16 cellular contexts compared by ENCODE assay signal in the genomic region with DNA sequence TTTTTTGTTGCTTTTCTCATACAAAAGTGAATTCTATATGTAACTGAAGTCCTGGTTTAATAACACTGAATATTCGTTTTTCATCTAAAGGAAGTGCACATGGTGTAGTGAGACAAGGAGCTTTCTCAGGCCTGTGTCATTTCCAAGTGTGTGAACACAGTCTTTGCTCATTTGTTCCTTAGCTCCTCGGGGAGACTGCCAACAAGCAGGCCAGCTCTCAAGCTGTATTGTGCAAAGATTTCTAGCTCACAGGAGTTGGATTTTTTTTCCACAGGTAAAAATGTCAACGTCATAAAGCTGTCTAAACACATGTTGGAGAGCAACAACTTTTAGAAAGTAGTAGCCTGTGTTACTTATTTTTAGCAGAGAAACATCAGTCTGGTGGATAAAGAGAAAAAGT.
A peak's percentile ranks its signal among the peaks of the same experiment; 100 is the strongest.
DNase-seq lines count a peak whose midpoint lies in the region; ATAC-seq and TF ChIP-seq lines count a peak whose summit lies in the region.
"Had no signal": no experiment of that assay in that cellular context is flagged by ENCODE, and none has a peak within 500 bp of the region (broad histone marks: within the 10 kb centered on the region; RNA-seq: fewer than 3 reads in every experiment).

No MANE protein-coding gene starts in this region.

- no peak overlapping the region for H3K27ac ChIP-seq in CD4-positive, CD25-positive, alpha-beta regulatory T cell (ENCODE audit: insufficient read depth, low read length, poor library complexity, severe bottlenecking)
- H3K27ac ChIP-seq: ovary had no signal

- no peak for DNase-seq in CD4-positive, CD25-positive, alpha-beta regulatory T cell
- DNase-seq in NCI-H82 (lab: John Stamatoyannopoulos, UW) (peak; percentile 52), epithelial cell of esophagus (ENCODE audit: low read depth) (peak; percentile 25), NCI-H1092 (lab: John Stamatoyannopoulos, UW) (no peak), H4 (ENCODE audit: low spot score) (no peak), GM19238 (ENCODE audit: insufficient read length, low spot score) (no peak)
- DNase-seq: activated CD4-positive, alpha-beta T cell treated with anti-CD3 and anti-CD28 coated beads for 48 hours; activated effector memory CD4-positive, alpha-beta T cell treated with Interleukin-2 at 50 U/mL for 16 hours; CD8-positive, alpha-beta T cell; left colon; NCI-H1436 treated with DMSO at 0.1 percent for 48 hours; ovary; stimulated activated naive CD4-positive, alpha-beta T cell treated with Interleukin-2 at 50 U/mL for 16 hours had no signal

- H3K36me3 ChIP-seq in CD4-positive, CD25-positive, alpha-beta regulatory T cell (ENCODE audit: control insufficient read depth, insufficient read depth, low read length) = no peaks in the 10 kb centered on the region
- H3K36me3 ChIP-seq in neuron (ENCODE audit: insufficient read depth, low read length) = no peaks in the 10 kb centered on the region
- H3K36me3 ChIP-seq: HAP-1, ovary had no signal

- no peaks in the 10 kb centered on the region for H3K9me3 ChIP-seq in CD4-positive, CD25-positive, alpha-beta regulatory T cell (ENCODE audit: control insufficient read depth in 2 of 2, low read length in 2 of 2)
- H3K9me3 ChIP-seq in neuron (ENCODE audit: low read length) = no peaks in the 10 kb centered on the region
- H3K9me3 ChIP-seq: HAP-1, ovary had no signal

- peaks cover 0 to 1% (median 0%) of the 10 kb centered on the region in 7 donors for H3K9me3 Mint-ChIP-seq in CD4-positive, CD25-positive, alpha-beta regulatory T cell
- H3K9me3 Mint-ChIP-seq: CD8-positive, alpha-beta T cell had no signal

- peaks cover 0 to 10% (median 2%) of the 10 kb centered on the region in 4 donors for H3K4me1 Mint-ChIP-seq in CD4-positive, CD25-positive, alpha-beta regulatory T cell

- H2AFZ ChIP-seq in neuron (ENCODE audit: low read depth, low read length) = peak overlapping the region; percentile 90

- H3K4me1 ChIP-seq in CD4-positive, CD25-positive, alpha-beta regulatory T cell (ENCODE audit: control insufficient read depth, insufficient read depth, low read length, poor library complexity, severe bottlenecking) = no peaks in the 10 kb centered on the region
- peaks cover 31% of the 10 kb centered on the region for H3K4me1 ChIP-seq in neuron (ENCODE audit: insufficient read depth, low read length)

- H3K27me3 Mint-ChIP-seq in CD4-positive, CD25-positive, alpha-beta regulatory T cell = no peaks in the 10 kb centered on the region

- TF ChIP-seq CTCF in epithelial cell of esophagus (IDR thresholded peaks at IDR 0.05; ENCODE audit: insufficient read depth, low read depth, low read length, missing control alignments) = no peak

- peak overlapping the region in 2 of 3 donors; percentile 3 to 17 for H3K27ac Mint-ChIP-seq in CD4-positive, CD25-positive, alpha-beta regulatory T cell
- H3K27ac Mint-ChIP-seq: CD8-positive, alpha-beta T cell had no signal

- H3K4me3 Mint-ChIP-seq in CD4-positive, CD25-positive, alpha-beta regulatory T cell = no peak overlapping the region
- H3K4me3 Mint-ChIP-seq: CD8-positive, alpha-beta T cell had no signal

- H3K27me3 ChIP-seq in CD4-positive, CD25-positive, alpha-beta regulatory T cell (ENCODE audit: control insufficient read depth, insufficient read depth, low read length) = no peaks in the 10 kb centered on the region
- H3K27me3 ChIP-seq in neuron (ENCODE audit: insufficient read depth, low read length) = no peaks in the 10 kb centered on the region
- H3K27me3 ChIP-seq: ovary had no signal

- no peak for ATAC-seq in CD4-positive, CD25-positive, alpha-beta regulatory T cell (ENCODE audit: low read depth in 2 of 2)
- ATAC-seq in GM18517 (IDR thresholded peaks at IDR 0.05; ENCODE audit: unreplicated experiment) = no peak
- ATAC-seq: CD8-positive, alpha-beta T cell; left colon had no signal

- H3K36me3 Mint-ChIP-seq in CD4-positive, CD25-positive, alpha-beta regulatory T cell = no peaks in the 10 kb centered on the region
- H3K36me3 Mint-ChIP-seq: CD8-positive, alpha-beta T cell had no signal

- no peak overlapping the region for H3K4me3 ChIP-seq in CD4-positive, CD25-positive, alpha-beta regulatory T cell (ENCODE audit: low read depth, low read length)
- H3K4me3 ChIP-seq in epithelial cell of esophagus (ENCODE audit: low read length) (no peak overlapping the region), neuron (ENCODE audit: low read length) (peak overlapping the region; percentile 24)
- H3K4me3 ChIP-seq: HAP-1, ovary had no signal

Comparison
In these comparisons a context has a peak if more than half of its experiments do, and no peak if none do; other contexts are left out.
1. DNase-seq: peak in NCI-H82 (single experiment) and epithelial cell of esophagus (single experiment); none in CD4-positive, CD25-positive, alpha-beta regulatory T cell (0 of 3), NCI-H1092 (single experiment), H4 (single experiment) and GM19238 (single experiment).